25 cellular contexts compared by ENCODE assay signal in the genomic region with DNA sequence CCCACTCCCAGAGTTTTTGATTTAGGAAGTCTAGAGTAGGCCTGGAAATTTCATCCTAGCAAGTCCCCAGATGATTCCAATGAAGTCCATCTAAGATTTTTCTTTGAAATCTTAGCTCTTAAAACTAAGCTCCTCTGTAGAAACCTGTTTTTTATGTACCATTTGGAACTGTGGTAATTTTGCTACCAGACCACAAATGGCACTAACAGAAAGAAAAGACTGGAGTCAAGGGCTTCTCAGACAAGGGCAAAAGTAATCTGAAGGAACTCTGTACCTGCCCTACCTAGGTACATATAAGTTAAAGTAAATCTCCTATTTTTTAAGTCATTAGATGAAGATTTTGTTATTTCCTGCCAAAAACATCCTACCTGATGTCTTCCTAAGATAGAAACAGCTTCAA.
"Had no signal": no experiment of that assay in that cellular context is flagged by ENCODE, and none has a peak within 500 bp of the region (broad histone marks: within the 10 kb centered on the region; RNA-seq: fewer than 3 reads in every experiment).

No MANE protein-coding gene starts in this region.

- H3K4me3 ChIP-seq: gastrocnemius medialis, mucosa of descending colon, pancreas, right lobe of liver, suprapubic skin, transverse colon, upper lobe of right lung, uterus had no signal

- ATAC-seq: effector memory CD8-positive, alpha-beta T cell; esophagus mucosa; gastrocnemius medialis; mucosa of descending colon; natural killer cell treated with Interleukin-12 subunit alpha and Interleukin-12 subunit beta and Interleukin-15 and Interleukin-18, amount 100 ng/mL, for 72 hours; pancreas; stimulated activated naive CD8-positive, alpha-beta T cell treated with anti-CD3 and anti-CD28 coated beads, Interleukin-15, amount 100 ng/mL, for 72 hours; upper lobe of right lung had no signal

- H3K27ac ChIP-seq: gastrocnemius medialis, neutrophil, pancreas, right lobe of liver, suprapubic skin, transverse colon, upper lobe of right lung, uterus had no signal

- H3K4me3 Mint-ChIP-seq: effector memory CD8-positive, alpha-beta T cell; mesothelial cell of epicardium; naive B cell; natural killer cell treated with Interleukin-12 subunit alpha and Interleukin-12 subunit beta and Interleukin-15 and Interleukin-18, amount 100 ng/mL, for 72 hours; neural crest cell; stimulated activated naive CD8-positive, alpha-beta T cell treated with anti-CD3 and anti-CD28 coated beads, Interleukin-15, amount 100 ng/mL, for 72 hours had no signal

- DNase-seq: cortex of kidney; effector memory CD8-positive, alpha-beta T cell; foreskin fibroblast; gastrocnemius medialis; head of caudate nucleus; mesenchymal stem cell; mucosa of descending colon; naive B cell; pancreas; right lobe of liver; small intestine; stimulated activated CD4-positive, alpha-beta T cell treated with anti-CD3 and anti-CD28 coated beads, Interleukin-1b, Interleukin-23, amount 100 ng/mL, for 48 hours; stimulated activated CD4-positive, alpha-beta T cell treated with anti-CD3 and anti-CD28 coated beads, Interleukin-4, amount 100 ng/mL, for 1 hour; stimulated activated CD8-positive, alpha-beta memory T cell treated with anti-CD3 and anti-CD28 coated beads, Interleukin-4, amount 100 ng/mL, for 48 hours; stimulated activated naive CD4-positive, alpha-beta T cell; stimulated activated naive CD8-positive, alpha-beta T cell treated with anti-CD3 and anti-CD28 coated beads, Interleukin-15, amount 100 ng/mL, for 72 hours; transverse colon; upper lobe of right lung; uterus had no signal

- H3K27ac Mint-ChIP-seq: effector memory CD8-positive, alpha-beta T cell; mesothelial cell of epicardium; naive B cell; natural killer cell treated with Interleukin-12 subunit alpha and Interleukin-12 subunit beta and Interleukin-15 and Interleukin-18, amount 100 ng/mL, for 72 hours; stimulated activated naive CD8-positive, alpha-beta T cell treated with anti-CD3 and anti-CD28 coated beads, Interleukin-15, amount 100 ng/mL, for 72 hours had no signal

- H3K36me3 Mint-ChIP-seq: mesothelial cell of epicardium; naive B cell; natural killer cell treated with Interleukin-12 subunit alpha and Interleukin-12 subunit beta and Interleukin-15 and Interleukin-18, amount 100 ng/mL, for 72 hours had no signal

- H3K4me1 Mint-ChIP-seq: naive B cell; neural crest cell; stimulated activated naive CD8-positive, alpha-beta T cell treated with anti-CD3 and anti-CD28 coated beads, Interleukin-15, amount 100 ng/mL, for 72 hours had no signal

- H3K9me3 Mint-ChIP-seq: mesothelial cell of epicardium had no signal

- H3K27me3 Mint-ChIP-seq: effector memory CD8-positive, alpha-beta T cell; natural killer cell treated with Interleukin-12 subunit alpha and Interleukin-12 subunit beta and Interleukin-15 and Interleukin-18, amount 100 ng/mL, for 72 hours; stimulated activated naive CD8-positive, alpha-beta T cell treated with anti-CD3 and anti-CD28 coated beads, Interleukin-15, amount 100 ng/mL, for 72 hours had no signal
